Comparison of ENCODE assay signal across 2 cellular contexts in the genomic region with DNA sequence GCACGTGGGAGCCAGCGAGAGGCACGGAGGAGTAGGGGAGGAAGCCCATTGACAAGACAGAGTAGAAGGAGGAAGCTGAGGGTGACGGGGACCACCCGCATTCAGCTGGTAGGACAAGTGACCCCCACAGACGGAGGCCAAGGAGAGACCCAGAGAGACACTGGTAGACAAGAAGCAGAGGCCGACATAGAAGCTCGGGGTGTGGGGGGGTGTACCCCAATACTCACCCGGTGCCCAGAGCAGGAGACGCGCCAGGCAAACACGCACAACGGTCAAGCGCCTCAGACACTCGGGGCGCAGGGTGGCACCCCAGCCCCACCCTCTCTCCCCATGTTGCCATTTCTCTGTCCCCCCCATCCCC.
TF ChIP-seq lines count a peak whose summit lies in the region.

No MANE protein-coding gene starts in this region.

TF ChIP-seq in A549, 52 proteins besides CTCF, POLR2A, EP300 and RAD21 (continued from another document):
- TF ChIP-seq, protein P1, sequence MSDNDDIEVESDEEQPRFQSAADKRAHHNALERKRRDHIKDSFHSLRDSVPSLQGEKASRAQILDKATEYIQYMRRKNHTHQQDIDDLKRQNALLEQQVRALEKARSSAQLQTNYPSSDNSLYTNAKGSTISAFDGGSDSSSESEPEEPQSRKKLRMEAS (IDR thresholded peaks at IDR 0.05) = peak; percentile 42; the same call in 1 of the 2 replicates

TF ChIP-seq in HEK293, 187 proteins besides CTCF, POLR2A, EP300 and RAD21 (continued from another document):
- TF ChIP-seq, protein P2, sequence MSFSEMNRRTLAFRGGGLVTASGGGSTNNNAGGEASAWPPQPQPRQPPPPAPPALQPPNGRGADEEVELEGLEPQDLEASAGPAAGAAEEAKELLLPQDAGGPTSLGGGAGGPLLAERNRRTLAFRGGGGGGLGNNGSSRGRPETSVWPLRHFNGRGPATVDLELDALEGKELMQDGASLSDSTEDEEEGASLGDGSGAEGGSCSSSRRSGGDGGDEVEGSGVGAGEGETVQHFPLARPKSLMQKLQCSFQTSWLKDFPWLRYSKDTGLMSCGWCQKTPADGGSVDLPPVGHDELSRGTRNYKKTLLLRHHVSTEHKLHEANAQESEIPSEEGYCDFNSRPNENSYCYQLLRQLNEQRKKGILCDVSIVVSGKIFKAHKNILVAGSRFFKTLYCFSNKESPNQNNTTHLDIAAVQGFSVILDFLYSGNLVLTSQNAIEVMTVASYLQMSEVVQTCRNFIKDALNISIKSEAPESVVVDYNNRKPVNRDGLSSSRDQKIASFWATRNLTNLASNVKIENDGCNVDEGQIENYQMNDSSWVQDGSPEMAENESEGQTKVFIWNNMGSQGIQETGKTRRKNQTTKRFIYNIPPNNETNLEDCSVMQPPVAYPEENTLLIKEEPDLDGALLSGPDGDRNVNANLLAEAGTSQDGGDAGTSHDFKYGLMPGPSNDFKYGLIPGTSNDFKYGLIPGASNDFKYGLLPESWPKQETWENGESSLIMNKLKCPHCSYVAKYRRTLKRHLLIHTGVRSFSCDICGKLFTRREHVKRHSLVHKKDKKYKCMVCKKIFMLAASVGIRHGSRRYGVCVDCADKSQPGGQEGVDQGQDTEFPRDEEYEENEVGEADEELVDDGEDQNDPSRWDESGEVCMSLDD (tag by site-specific recombination; IDR thresholded peaks at IDR 0.05) = peak; percentile 91
- TF ChIP-seq ZNF701 (tag by site-specific recombination; IDR thresholded peaks at IDR 0.05) = no peak
